In the genomic region with DNA sequence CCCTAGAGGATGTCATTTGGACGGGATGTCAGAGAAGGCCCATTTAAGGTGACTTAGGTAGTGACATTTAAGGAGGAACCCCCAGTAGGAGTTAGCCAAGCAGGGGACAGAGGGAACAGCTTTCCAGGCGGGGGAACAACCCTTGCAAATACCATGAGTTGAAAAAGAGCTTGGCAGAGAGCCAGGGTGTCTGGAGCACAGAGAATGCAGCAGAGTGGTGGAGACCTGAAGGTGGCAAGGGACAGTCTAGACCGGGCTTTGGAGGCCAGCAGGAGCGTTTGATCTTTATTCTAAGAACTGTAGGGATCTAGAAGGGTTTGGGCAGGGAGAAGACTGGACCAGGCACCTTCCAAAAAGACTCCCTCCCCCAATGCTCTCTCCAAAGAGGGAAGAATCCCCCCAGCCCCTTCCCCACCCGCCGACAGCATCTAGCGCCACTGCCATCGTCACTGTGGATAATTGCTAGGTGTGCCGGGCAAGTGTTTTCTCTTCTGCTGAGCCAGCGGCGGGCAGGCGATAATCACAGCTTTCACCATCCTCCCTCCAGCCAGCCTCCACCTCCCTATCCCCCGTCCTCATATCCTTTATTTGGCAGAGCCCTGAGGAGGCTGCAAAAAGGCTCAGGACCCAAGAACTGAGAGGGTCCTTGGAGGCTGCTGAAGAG, we compare ENCODE assay signal across 1 cellular context.
TF ChIP-seq lines count a peak whose summit lies in the region.

No MANE protein-coding gene starts in this region.

TF ChIP-seq in SK-N-SH treated with all-trans-retinoic acid at 6 μM for 48 hours, 23 proteins besides CTCF, POLR2A, EP300 and RAD21 (continued from another document):
- no peak for TF ChIP-seq CREB5 (CRISPR knock-in tag; IDR thresholded peaks at IDR 0.05; ENCODE audit: low read depth)
- no peak for TF ChIP-seq ARNTL (CRISPR knock-in tag; IDR thresholded peaks at IDR 0.05; ENCODE audit: borderline replicate concordance, low read depth)
- TF ChIP-seq TCF4 (CRISPR knock-in tag; IDR thresholded peaks at IDR 0.05; ENCODE audit: borderline replicate concordance) = no peak
- TF ChIP-seq ZC3H10 (CRISPR knock-in tag; IDR thresholded peaks at IDR 0.05) = no peak
